9 cellular contexts compared by ENCODE assay signal in genomic region chr14:77302926-77303325, GRCh38. TPM values are rescaled to one million over a fixed set of nuclear protein-coding genes. Genes with fewer than 3 reads are reported as not detected.
A peak's percentile ranks its signal among the peaks of the same experiment; 100 is the strongest.
DNase-seq lines count a peak whose midpoint lies in the region; TF ChIP-seq lines count a peak whose summit lies in the region.
"Had no signal": no experiment of that assay in that cellular context is flagged by ENCODE, and none has a peak within 500 bp of the region (broad histone marks: within the 10 kb centered on the region; RNA-seq: fewer than 3 reads in every experiment).

No MANE protein-coding gene starts in this region.

- H3K4me3 Mint-ChIP-seq in CD4-positive, alpha-beta memory T cell = no peak overlapping the region

- no peaks in the 10 kb centered on the region for H3K4me1 ChIP-seq in CD4-positive, alpha-beta memory T cell (ENCODE audit: insufficient read depth, low read length)

- H3K36me3 Mint-ChIP-seq in CD4-positive, alpha-beta memory T cell = peaks cover 8 to 15% of the 10 kb centered on the region in 2 donors

- H3K27me3 ChIP-seq in CD4-positive, alpha-beta memory T cell (ENCODE audit: insufficient read depth, low read length) = no peaks in the 10 kb centered on the region

- in situ Hi-C loops in GM13976 (cut with MboI; ENCODE audit: low sequenced_read_pairs, unreplicated experiment) = no loop called here

- H3K4me1 Mint-ChIP-seq in CD4-positive, alpha-beta memory T cell = no peaks in the 10 kb centered on the region

- H3K36me3 ChIP-seq in CD4-positive, alpha-beta memory T cell (ENCODE audit: insufficient read depth, low read length) = no peaks in the 10 kb centered on the region

- DNase-seq in GM13976 (ENCODE audit: low spot score) (peak; percentile 36), caudate nucleus (lab: John Stamatoyannopoulos, UW) (no peak), cardiac septum (ENCODE audit: low spot score) (no peak), hippocampal formation (lab: John Stamatoyannopoulos, UW) (no peak), D341Med (ENCODE audit: low spot score) (no peak)
- DNase-seq in stimulated activated CD4-positive, alpha-beta T cell treated with anti-CD3 and anti-CD28 coated beads, Interleukin-12 subunit alpha, Interleukin-12 subunit beta, amount 100 ng/mL, for 48 hours (ENCODE audit: low read depth in 2 of 3, low spot score in 1 of 3) = peak; percentile 45 to 58 (median 48)
- no peak for DNase-seq in CD4-positive, alpha-beta memory T cell

- CTCF ChIA-PET in CD4-positive, alpha-beta memory T cell (lab: Charles Lee; ENCODE audit: partially characterized antibody) = interaction anchor here (3.0 to 4.9 kb wide), 2 partner anchors 12 to 13 kb away, joined by 23 to 49 read pairs; no protein-coding TSS in a partner anchor

- peak overlapping the region; percentile 99 for H3K27ac ChIP-seq in caudate nucleus (ENCODE audit: low read depth, low read length)
- no peak overlapping the region for H3K27ac ChIP-seq in CD4-positive, alpha-beta memory T cell (ENCODE audit: low read depth, low read length)

- intact Hi-C loops in cardiac septum (cut with DNase I) = loop anchor here (10.0 kb wide), 1 partner anchor 242 kb away; no protein-coding TSS in a partner anchor
- intact Hi-C loops in CD4-positive, alpha-beta memory T cell (cut with micrococcal nuclease) = no loop called here

- no peaks in the 10 kb centered on the region for H3K9me3 ChIP-seq in CD4-positive, alpha-beta memory T cell (ENCODE audit: control insufficient read depth in 1 of 2, low read length in 2 of 2)

- TF ChIP-seq CTCF in GM13976 (IDR thresholded peaks at IDR 0.05; ENCODE audit: borderline replicate concordance, control extremely low read depth, extremely low read depth, insufficient read depth, missing control alignments) = no peak

- POLR2A ChIA-PET in CD4-positive, alpha-beta memory T cell (lab: Charles Lee; ENCODE audit: partially characterized antibody) = interaction anchor here (0.6 kb wide), 1 partner anchor 293 kb away, joined by 3 read pairs; no protein-coding TSS in a partner anchor

- no peak overlapping the region for H3K27ac Mint-ChIP-seq in CD4-positive, alpha-beta memory T cell

- H3K27me3 Mint-ChIP-seq in CD4-positive, alpha-beta memory T cell = no peaks in the 10 kb centered on the region

- no peak overlapping the region for H3K4me3 ChIP-seq in CD4-positive, alpha-beta memory T cell (ENCODE audit: low read length in 2 of 2)

- peaks cover 0 to 2% (median 0%) of the 10 kb centered on the region in 8 donors for H3K9me3 Mint-ChIP-seq in CD4-positive, alpha-beta memory T cell

TF ChIP-seq in PFSK-1, 5 proteins besides CTCF, POLR2A, EP300 and RAD21:
- TF ChIP-seq REST (IDR thresholded peaks at IDR 0.05; ENCODE audit: insufficient read depth in 1 of 2, low read depth in 2 of 2, low read length in 2 of 2) (no peak), SIN3A (IDR thresholded peaks at IDR 0.05; ENCODE audit: borderline replicate concordance, insufficient read depth, low read length) (no peak), FOXP2 (optimal IDR thresholded peaks at IDR 0.05; ENCODE audit: borderline replicate concordance, extremely low read depth, extremely low read length, insufficient read depth) (peak; percentile 55)

RNA-seq across cellular contexts. Expression of gene POMT2, which starts 17.8 kb away (rescaled TPM):
- polyA plus RNA-seq in PFSK-1 (2012; ENCODE audit: insufficient read length, low read depth) = 37.4 TPM
- 19.9 TPM for total RNA-seq in cardiac septum
- total RNA-seq in CD4-positive, alpha-beta memory T cell = 10 to 100 TPM; 13.2 to 15.2 TPM
- 1 to 10 TPM in 1 of 2 donors, under 1 TPM in 1; 0.86 to 1.1 TPM for polyA plus RNA-seq in CD4-positive, alpha-beta memory T cell

RNA-seq across cellular contexts. Expression of gene GSTZ1, which starts 17.9 kb away (rescaled TPM):
- 67.4 TPM for polyA plus RNA-seq in PFSK-1 (2012; ENCODE audit: insufficient read length, low read depth)
- total RNA-seq in cardiac septum = 10.9 TPM
- total RNA-seq in CD4-positive, alpha-beta memory T cell = 10 to 100 TPM; 10.5 to 11.8 TPM
- 1 to 10 TPM; 5.2 to 6.4 TPM for polyA plus RNA-seq in CD4-positive, alpha-beta memory T cell

RNA-seq across cellular contexts. Expression of gene NGB, which starts 31.9 kb away (rescaled TPM):
- not detected for polyA plus RNA-seq in PFSK-1 (2012; ENCODE audit: insufficient read length, low read depth)
- total RNA-seq in cardiac septum = not detected
- total RNA-seq in CD4-positive, alpha-beta memory T cell = not detected
- polyA plus RNA-seq in CD4-positive, alpha-beta memory T cell = not detected
- total RNA-seq: SK-MEL-5 had no signal

Comparison
In these comparisons a context has a peak if more than half of its experiments do, and no peak if none do; other contexts are left out.
1. DNase-seq: peak in GM13976 (single experiment) and stimulated activated CD4-positive, alpha-beta T cell treated with anti-CD3 and anti-CD28 coated beads, Interleukin-12 subunit alpha, Interleukin-12 subunit beta, amount 100 ng/mL, for 48 hours (3 of 3); none in caudate nucleus (0 of 61), cardiac septum (single experiment), CD4-positive, alpha-beta memory T cell (0 of 5), hippocampal formation (0 of 2) and D341Med (single experiment).